8 cellular contexts compared by ENCODE assay signal in the genomic region with DNA sequence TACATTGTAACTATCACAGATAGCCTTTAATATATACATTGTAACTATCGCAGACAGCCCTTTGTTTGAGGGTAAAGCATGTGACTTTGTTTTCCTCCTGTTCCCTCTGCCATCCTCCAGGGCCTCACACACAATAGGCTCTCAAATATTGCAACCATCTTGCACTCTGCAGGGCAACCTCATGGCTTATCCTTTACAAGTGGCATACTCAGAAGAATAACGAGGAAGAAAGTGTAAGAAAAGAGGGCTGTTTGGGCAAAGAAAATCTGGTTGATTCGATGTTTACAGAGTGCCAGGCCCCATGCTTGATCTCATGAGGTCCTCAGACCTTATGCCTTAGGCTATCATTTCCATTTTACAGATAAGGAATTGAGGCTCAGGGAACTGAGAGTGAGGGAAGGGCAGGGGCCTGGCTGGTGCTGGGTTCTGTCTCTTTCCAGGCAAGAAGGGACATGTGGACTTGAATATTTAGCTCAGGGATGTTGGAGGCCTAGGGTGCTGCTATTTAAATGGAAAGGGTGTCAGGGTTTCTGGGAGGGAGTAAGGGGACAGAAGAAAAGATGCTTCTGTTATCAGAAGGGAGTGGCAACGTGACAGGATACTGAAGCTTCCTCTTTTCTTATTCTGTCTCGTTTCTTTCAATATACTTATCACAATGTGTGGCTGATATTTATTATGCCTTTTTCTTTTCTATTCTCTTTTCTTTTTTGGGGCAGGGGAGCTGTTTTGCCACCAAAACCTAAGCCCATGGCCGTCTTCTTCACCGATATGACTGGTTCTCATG. TPM values are rescaled to one million over a fixed set of nuclear protein-coding genes. Genes with fewer than 3 reads are reported as not detected.
DNase-seq lines count a peak whose midpoint lies in the region; ATAC-seq and TF ChIP-seq lines count a peak whose summit lies in the region.

No MANE protein-coding gene starts in this region.

- intact Hi-C loops in aorta (cut with DNase I): loop anchor here (10.0 kb wide), 2 partner anchors 61 to 139 kb away; partner anchors contain the start of gene EFCAB6 (in 1 of the 2)

- H3K27ac ChIP-seq in SJSA1: no peak overlapping the region
- peak overlapping the region in 6 of 21 experiments; percentile 70 to 93 (median 88) for H3K27ac ChIP-seq in skin epidermis
- no peak overlapping the region for H3K27ac ChIP-seq in aorta (ENCODE audit: low read depth in 1 of 2, low read length in 2 of 2)

- TF ChIP-seq CTCF in fibroblast of pulmonary artery (IDR thresholded peaks at IDR 0.05; ENCODE audit: low read length, missing control alignments): no peak

- ATAC-seq in aorta (ENCODE audit: low FRiP score): no peak

- H3K27me3 ChIP-seq in SJSA1 (replicated peaks): no peaks in the 10 kb centered on the region
- H3K27me3 ChIP-seq in aorta (ENCODE audit: control insufficient read depth in 1 of 2, insufficient read depth in 2 of 2, low read length in 1 of 2): no peaks in the 10 kb centered on the region

- WGBS in aorta, 2 donors: 53 to 54% methylated on average over 7 of the region's 7 CpGs

- DNase-seq in DMS53 (lab: John Stamatoyannopoulos, UW) (peak; percentile 24), DMS53 treated with DMSO at 0.1 percent for 48 hours (lab: John Stamatoyannopoulos, UW; ENCODE audit: unreplicated experiment) (no peak), SJSA1 (ENCODE audit: low read depth in 1 of 2, low spot score in 2 of 2) (peak in 1 of 2 experiments; percentile 10), fibroblast of pulmonary artery (ENCODE audit: low read depth) (no peak), DMS79 treated with DMSO at 0.1 percent for 48 hours (lab: John Stamatoyannopoulos, UW) (no peak), aorta (no peak), NCI-H1694 (lab: John Stamatoyannopoulos, UW) (no peak)

- peaks cover 3% of the 10 kb centered on the region; the same call in 1 of the 2 replicates for H3K36me3 ChIP-seq in SJSA1
- H3K36me3 ChIP-seq in aorta (ENCODE audit: control insufficient read depth in 1 of 2, insufficient read depth in 2 of 2, low read length in 1 of 2): no peaks in the 10 kb centered on the region

- H3K4me3 ChIP-seq in SJSA1 (peak overlapping the region; percentile 77), fibroblast of pulmonary artery (replicated peaks; ENCODE audit: low read depth, low read length) (peak overlapping the region; percentile 93), skin epidermis (peak overlapping the region; percentile 66 to 96 (median 88)), aorta (ENCODE audit: low read length in 2 of 2) (peak overlapping the region in 1 of 2 donors; percentile 70)

- H3K9me3 ChIP-seq in SJSA1 (replicated peaks): no peaks in the 10 kb centered on the region
- no peaks in the 10 kb centered on the region for H3K9me3 ChIP-seq in aorta (ENCODE audit: control insufficient read depth, low read length)

- H3K4me1 ChIP-seq in SJSA1 (replicated peaks): peaks cover 12% of the 10 kb centered on the region
- peaks cover 0 to 3% of the 10 kb centered on the region in 2 donors for H3K4me1 ChIP-seq in aorta (ENCODE audit: control insufficient read depth in 1 of 2, insufficient read depth in 2 of 2, low read length in 2 of 2)

RNA-seq across cellular contexts. Expression of gene SAMM50, which starts 1.1 kb away (rescaled TPM):
- total RNA-seq in SJSA1 (2014; rRNA removed; shearing (Covaris generic)): 39.8 and 46.3 TPM in 2 replicates
- total RNA-seq in aorta: 10 to 100 TPM; 20.9 to 29.5 TPM
- polyA plus RNA-seq in aorta: 10 to 100 TPM; 29.2 to 29.7 TPM

RNA-seq across cellular contexts. Expression of gene PNPLA3, which starts 30.6 kb away (rescaled TPM):
- 2.9 and 14.1 TPM in 2 replicates for total RNA-seq in SJSA1 (2014; rRNA removed; shearing (Covaris generic))
- total RNA-seq in aorta: 1 to 10 TPM in 1 of 2 donors, not detected in 1; 1.3 TPM
- polyA plus RNA-seq in aorta: not detected
